In the genomic region with DNA sequence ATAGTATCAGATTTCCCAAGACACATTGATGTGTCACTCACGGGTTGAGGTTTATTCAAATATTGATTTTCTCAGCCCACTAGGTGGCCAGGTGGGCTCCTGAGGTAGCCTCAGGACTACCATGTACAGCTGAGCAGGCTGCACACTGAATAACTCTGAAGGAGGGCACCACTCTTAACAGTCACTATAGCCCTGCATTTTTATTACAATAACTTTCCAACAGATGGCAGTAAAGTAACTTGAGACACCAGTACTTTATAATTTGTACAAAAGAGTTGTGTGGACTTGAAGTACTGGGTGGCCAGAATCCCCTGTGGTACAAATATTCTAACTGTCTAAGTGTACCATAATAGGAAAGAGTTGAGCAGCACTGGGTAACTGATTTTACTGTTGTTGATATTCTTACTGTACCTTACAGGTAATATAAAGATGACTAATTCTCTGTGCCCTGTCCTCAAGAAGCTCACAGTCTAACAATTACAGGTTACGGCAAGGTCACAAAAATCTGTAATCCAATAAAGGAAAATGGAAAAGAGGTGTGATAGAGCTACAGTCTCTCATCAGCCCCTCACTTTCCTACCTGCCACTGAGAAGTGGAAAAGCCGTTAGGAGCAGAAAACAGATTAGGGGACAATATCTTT, we compare ENCODE assay signal across 7 cellular contexts.
A peak's percentile ranks its signal among the peaks of the same experiment; 100 is the strongest.
DNase-seq lines count a peak whose midpoint lies in the region; ATAC-seq and TF ChIP-seq lines count a peak whose summit lies in the region.

No MANE protein-coding gene starts in this region.

- peak; percentile 94 for ATAC-seq in SK-N-SH treated with all-trans-retinoic acid at 6 μM for 48 hours
- ATAC-seq in sciatic nerve = peak; percentile 28
- ATAC-seq in HG03280 (IDR thresholded peaks at IDR 0.05; ENCODE audit: unreplicated experiment) = no peak
- ATAC-seq in HG03175 (IDR thresholded peaks at IDR 0.05; ENCODE audit: unreplicated experiment) = no peak

- intact Hi-C loops in sciatic nerve (cut with DNase I) = no loop called here

- DNase-seq in G401 (ENCODE audit: low spot score) = peak; percentile 57
- peak; percentile 77 for DNase-seq in KBM-7
- peak; percentile 11 for DNase-seq in germinal center (ENCODE audit: low spot score)
- DNase-seq in sciatic nerve (ENCODE audit: low spot score) = no peak

- in situ Hi-C loops in G401 (cut with HindIII; ENCODE audit: low sequenced_read_pairs) = no loop called here
- in situ Hi-C loops in KBM-7 (cut with MboI; ENCODE audit: low pct_unique_long_range_greater_than_20kb, low sequenced_read_pairs) = no loop called here

TF ChIP-seq in SK-N-SH treated with all-trans-retinoic acid at 6 μM for 48 hours, 23 proteins besides CTCF, POLR2A, EP300 and RAD21:
- TF ChIP-seq GLIS3 (CRISPR knock-in tag; IDR thresholded peaks at IDR 0.05) = no peak
- no peak for TF ChIP-seq ZNF70 (CRISPR knock-in tag; IDR thresholded peaks at IDR 0.05)
- TF ChIP-seq ESRRG (CRISPR knock-in tag; IDR thresholded peaks at IDR 0.05) = no peak
- no peak for TF ChIP-seq ZNF565 (CRISPR knock-in tag; conservative IDR thresholded peaks at IDR 0.05; ENCODE audit: low read depth)
- TF ChIP-seq, protein P1, sequence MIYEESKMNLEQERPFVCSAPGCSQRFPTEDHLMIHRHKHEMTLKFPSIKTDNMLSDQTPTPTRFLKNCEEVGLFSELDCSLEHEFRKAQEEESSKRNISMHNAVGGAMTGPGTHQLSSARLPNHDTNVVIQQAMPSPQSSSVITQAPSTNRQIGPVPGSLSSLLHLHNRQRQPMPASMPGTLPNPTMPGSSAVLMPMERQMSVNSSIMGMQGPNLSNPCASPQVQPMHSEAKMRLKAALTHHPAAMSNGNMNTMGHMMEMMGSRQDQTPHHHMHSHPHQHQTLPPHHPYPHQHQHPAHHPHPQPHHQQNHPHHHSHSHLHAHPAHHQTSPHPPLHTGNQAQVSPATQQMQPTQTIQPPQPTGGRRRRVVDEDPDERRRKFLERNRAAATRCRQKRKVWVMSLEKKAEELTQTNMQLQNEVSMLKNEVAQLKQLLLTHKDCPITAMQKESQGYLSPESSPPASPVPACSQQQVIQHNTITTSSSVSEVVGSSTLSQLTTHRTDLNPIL (CRISPR knock-in tag; IDR thresholded peaks at IDR 0.05; ENCODE audit: low read depth) = no peak
- TF ChIP-seq OSR1 (CRISPR knock-in tag; IDR thresholded peaks at IDR 0.05) = no peak
- no peak for TF ChIP-seq CSDC2 (CRISPR knock-in tag; IDR thresholded peaks at IDR 0.05)
- TF ChIP-seq, protein P2, sequence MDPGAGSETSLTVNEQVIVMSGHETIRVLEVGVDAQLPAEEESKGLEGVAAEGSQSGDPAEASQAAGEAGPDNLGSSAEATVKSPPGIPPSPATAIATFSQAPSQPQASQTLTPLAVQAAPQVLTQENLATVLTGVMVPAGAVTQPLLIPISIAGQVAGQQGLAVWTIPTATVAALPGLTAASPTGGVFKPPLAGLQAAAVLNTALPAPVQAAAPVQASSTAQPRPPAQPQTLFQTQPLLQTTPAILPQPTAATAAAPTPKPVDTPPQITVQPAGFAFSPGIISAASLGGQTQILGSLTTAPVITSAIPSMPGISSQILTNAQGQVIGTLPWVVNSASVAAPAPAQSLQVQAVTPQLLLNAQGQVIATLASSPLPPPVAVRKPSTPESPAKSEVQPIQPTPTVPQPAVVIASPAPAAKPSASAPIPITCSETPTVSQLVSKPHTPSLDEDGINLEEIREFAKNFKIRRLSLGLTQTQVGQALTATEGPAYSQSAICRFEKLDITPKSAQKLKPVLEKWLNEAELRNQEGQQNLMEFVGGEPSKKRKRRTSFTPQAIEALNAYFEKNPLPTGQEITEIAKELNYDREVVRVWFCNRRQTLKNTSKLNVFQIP (CRISPR knock-in tag; IDR thresholded peaks at IDR 0.05; ENCODE audit: borderline replicate concordance, low read depth) = no peak
- no peak for TF ChIP-seq ISL1 (CRISPR knock-in tag; IDR thresholded peaks at IDR 0.05)
- no peak for TF ChIP-seq ZNF8 (CRISPR knock-in tag; IDR thresholded peaks at IDR 0.05)
- TF ChIP-seq ARNTL (CRISPR knock-in tag; IDR thresholded peaks at IDR 0.05; ENCODE audit: borderline replicate concordance, low read depth) = no peak
- TF ChIP-seq RARB (CRISPR knock-in tag; IDR thresholded peaks at IDR 0.05) = no peak
- no peak for TF ChIP-seq PPARA (CRISPR knock-in tag; IDR thresholded peaks at IDR 0.05; ENCODE audit: borderline replicate concordance)
- TF ChIP-seq BACH2 (CRISPR knock-in tag; IDR thresholded peaks at IDR 0.05; ENCODE audit: borderline replicate concordance) = no peak
- TF ChIP-seq ZC3H10 (CRISPR knock-in tag; IDR thresholded peaks at IDR 0.05) = no peak

Comparison
In these comparisons a context has a peak if more than half of its experiments do, and no peak if none do; other contexts are left out.
1. ATAC-seq: peak in SK-N-SH treated with all-trans-retinoic acid at 6 μM for 48 hours (single experiment) and sciatic nerve (single experiment); none in HG03280 (single experiment) and HG03175 (single experiment).